In genomic region chr2:182672471-182673165, GRCh38 we compare ENCODE assay signal across 14 cellular contexts. TPM values are rescaled to one million over a fixed set of nuclear protein-coding genes. Genes with fewer than 3 reads are reported as not detected.
DNase-seq lines count a peak whose midpoint lies in the region; ATAC-seq and TF ChIP-seq lines count a peak whose summit lies in the region.
"Had no signal": no experiment of that assay in that cellular context is flagged by ENCODE, and none has a peak within 500 bp of the region (broad histone marks: within the 10 kb centered on the region; RNA-seq: fewer than 3 reads in every experiment).

No MANE protein-coding gene starts in this region.

- H3F3A ChIP-seq in smooth muscle cell (ENCODE audit: low read depth), result no peaks in the 10 kb centered on the region

- WGBS in smooth muscle cell (ENCODE audit: low lambda C conversion rate), result 13% methylated on average over 6 of the region's 6 CpGs

- H3K36me3 ChIP-seq in smooth muscle cell (ENCODE audit: low read depth), result no peaks in the 10 kb centered on the region
- H3K36me3 ChIP-seq: upper lobe of right lung had no signal

- H3K27ac ChIP-seq in smooth muscle cell (ENCODE audit: low read depth), result peak overlapping the region; percentile 77
- H3K27ac ChIP-seq: PC-9, upper lobe of right lung had no signal

- TF ChIP-seq CTCF in fibroblast of the aortic adventitia (IDR thresholded peaks at IDR 0.05; ENCODE audit: insufficient read depth, low read length) (no peak), smooth muscle cell (IDR thresholded peaks at IDR 0.05; ENCODE audit: borderline replicate concordance, insufficient read depth, poor library complexity, severe bottlenecking) (no peak)

- ATAC-seq in SK-N-SH treated with all-trans-retinoic acid at 6 μM for 48 hours, result peak; percentile 79
- no peak for ATAC-seq in HG02610 (IDR thresholded peaks at IDR 0.05; ENCODE audit: unreplicated experiment)
- no peak for ATAC-seq in HG03378 (IDR thresholded peaks at IDR 0.05; ENCODE audit: unreplicated experiment)
- ATAC-seq: activated CD8-positive, alpha-beta T cell treated with anti-CD3 and anti-CD28 coated beads, Interleukin-2, amount 10 ng/mL, durations not matched to agents 7 days and 5 days; naive thymus-derived CD4-positive, alpha-beta T cell; upper lobe of right lung had no signal

- H3K79me2 ChIP-seq in smooth muscle cell (ENCODE audit: low read depth), result no peaks in the 10 kb centered on the region

- peak overlapping the region; percentile 42 for H3K9ac ChIP-seq in smooth muscle cell (ENCODE audit: low read depth)

- H3K27me3 ChIP-seq in smooth muscle cell (ENCODE audit: low read depth), result no peaks in the 10 kb centered on the region
- H3K27me3 ChIP-seq: upper lobe of right lung had no signal

- no peaks in the 10 kb centered on the region for H4K20me1 ChIP-seq in smooth muscle cell (ENCODE audit: low read depth)

- H2AFZ ChIP-seq in smooth muscle cell (ENCODE audit: low read depth), result peak overlapping the region; percentile 57
- H2AFZ ChIP-seq: PC-9 had no signal

- no peaks in the 10 kb centered on the region for H3K9me3 ChIP-seq in smooth muscle cell (replicated peaks; ENCODE audit: low read depth)
- H3K9me3 ChIP-seq: upper lobe of right lung had no signal

- H3K4me1 ChIP-seq in smooth muscle cell (ENCODE audit: low read depth), result no peaks in the 10 kb centered on the region
- H3K4me1 ChIP-seq: upper lobe of right lung had no signal

- H3K4me2 ChIP-seq in smooth muscle cell, result peak overlapping the region; percentile 54
- H3K4me2 ChIP-seq: PC-9 had no signal

- DNase-seq in NCI-H345 (lab: John Stamatoyannopoulos, UW), result peak; percentile 4
- no peak for DNase-seq in NCI-H345 treated with DMSO at 0.1 percent for 48 hours (lab: John Stamatoyannopoulos, UW; ENCODE audit: unreplicated experiment)
- DNase-seq in fibroblast of the aortic adventitia (ENCODE audit: low read depth), result peak; percentile 73
- no peak for DNase-seq in smooth muscle cell (lab: John Stamatoyannopoulos, UW; ENCODE audit: unreplicated experiment)
- no peak for DNase-seq in NCI-H524 (lab: John Stamatoyannopoulos, UW)
- DNase-seq: activated CD8-positive, alpha-beta T cell treated with anti-CD3 and anti-CD28 coated beads, Interleukin-2, amount 10 ng/mL, durations not matched to agents 7 days and 5 days; Kasumi-1; naive thymus-derived CD4-positive, alpha-beta T cell; NCI-H2171; PC-9; upper lobe of right lung had no signal

- H3K4me3 ChIP-seq in fibroblast of the aortic adventitia (ENCODE audit: low read depth, low read length) (no peak overlapping the region), smooth muscle cell (no peak overlapping the region)
- H3K4me3 ChIP-seq: PC-9, upper lobe of right lung had no signal

TF ChIP-seq in SK-N-SH treated with all-trans-retinoic acid at 6 μM for 48 hours, 23 proteins besides CTCF, POLR2A, EP300 and RAD21:
- TF ChIP-seq ZC3H10 (CRISPR knock-in tag; IDR thresholded peaks at IDR 0.05) (no peak), ZFP3 (CRISPR knock-in tag; IDR thresholded peaks at IDR 0.05) (0 out of 2 replicates have a peak, but pooled peaks have one; percentile 12), ISL1 (CRISPR knock-in tag; IDR thresholded peaks at IDR 0.05) (0 out of 2 replicates have a peak, but pooled peaks have one; percentile 12)
TF ChIP-seq in SK-N-SH treated with all-trans-retinoic acid at 6 μM for 48 hours: peak in this region for 2.

RNA-seq across cellular contexts. Expression of gene DNAJC10, which starts 43.4 kb away (rescaled TPM):
- total RNA-seq in fibroblast of the aortic adventitia (ENCODE audit: low replicate concordance) (184 and 413 TPM in 2 replicates), smooth muscle cell (93.0 and 135 TPM in 2 replicates)
- 61.2 and 77.4 TPM in 2 replicates for polyA plus RNA-seq in smooth muscle cell

Comparison
In these comparisons a context has a peak if more than half of its experiments do, and no peak if none do; other contexts are left out.
1. DNase-seq: peak in NCI-H345 (single experiment) and fibroblast of the aortic adventitia (single experiment); none in NCI-H345 treated with DMSO at 0.1 percent for 48 hours (single experiment), smooth muscle cell (single experiment) and NCI-H524 (0 of 2).